ENCODE assay signal across 10 cellular contexts in the genomic region with DNA sequence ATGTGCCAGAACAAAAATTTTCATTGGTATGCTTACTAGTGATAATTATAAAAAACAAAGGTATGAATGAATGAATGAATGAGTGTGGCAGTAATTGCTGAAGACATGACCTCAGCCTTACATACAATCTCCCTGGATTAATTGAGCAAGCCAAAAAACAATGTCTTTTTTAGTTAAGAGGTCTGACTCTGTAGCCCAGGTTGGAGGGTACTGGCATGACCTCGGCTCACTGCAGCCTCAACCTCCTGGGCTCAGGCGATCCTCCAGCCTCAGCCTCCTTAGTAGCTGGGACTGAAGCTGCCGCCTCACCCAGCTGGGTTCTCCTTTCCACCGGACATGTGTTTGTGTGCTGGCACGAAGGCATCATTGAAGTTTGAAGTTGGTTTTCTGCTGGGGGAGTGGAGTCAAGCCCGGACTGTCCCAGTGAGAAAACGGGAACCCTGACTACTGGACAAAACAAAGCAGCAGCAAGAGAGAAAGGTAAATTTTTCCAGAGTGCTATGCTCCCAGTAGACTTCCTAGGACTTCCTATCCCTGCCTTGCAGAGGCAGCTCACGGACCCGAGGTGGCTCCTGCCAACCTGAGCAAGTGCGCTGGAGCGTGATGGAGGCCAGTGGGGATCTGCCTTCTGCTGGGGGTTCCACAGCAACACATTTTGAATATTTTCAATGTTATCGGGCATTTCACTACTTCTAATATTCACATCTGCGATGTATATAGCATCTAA. TPM values are rescaled to one million over a fixed set of nuclear protein-coding genes. Genes with fewer than 3 reads are reported as not detected.
DNase-seq lines count a peak whose midpoint lies in the region; ATAC-seq, FAIRE-seq and TF ChIP-seq lines count a peak whose summit lies in the region.
"Had no signal": no experiment of that assay in that cellular context is flagged by ENCODE, and none has a peak within 500 bp of the region (broad histone marks: within the 10 kb centered on the region; RNA-seq: fewer than 3 reads in every experiment).

No MANE protein-coding gene starts in this region.

- FAIRE-seq in K562 (lab: Jason Lieb, UNC): no peak
- FAIRE-seq: GM18507 had no signal

- TF ChIP-seq RAD21 in K562 (CRISPR knock-in tag; conservative IDR thresholded peaks at IDR 0.05 in 1 of 2, IDR thresholded peaks at IDR 0.05 in 1 of 2): no peak

- H3K27me3 Mint-ChIP-seq in Calu3 (ENCODE audit: unreplicated experiment) (peaks cover 25% of the 10 kb centered on the region), nephron progenitor cell (ENCODE audit: low read depth, poor library complexity) (peaks cover 37% of the 10 kb centered on the region)

- no peak overlapping the region for H3K9ac ChIP-seq in HUES64 (ENCODE audit: low read depth, low read length)
- H3K9ac ChIP-seq in K562 (ENCODE audit: insufficient read depth in 1 of 2, low read depth in 2 of 2, low read length in 2 of 2): peak overlapping the region; percentile 25 to 46; a peak in 1 of 4 replicates

- H3K9me3 ChIP-seq in HUES64 (ENCODE audit: insufficient read depth, low read depth, low read length) (no peaks in the 10 kb centered on the region), K562 (replicated peaks; ENCODE audit: control insufficient read depth, insufficient read depth, low read depth, low read length) (no peaks in the 10 kb centered on the region), vagina (no peaks in the 10 kb centered on the region)

- DNase-seq in Calu3 (no peak), K562 (ENCODE audit: extremely low read depth in 1 of 4, low spot score in 3 of 4) (no peak), nephron progenitor cell (no peak), SKM-1 treated with dmso at 0.1 percent for 144 hours (lab: John Stamatoyannopoulos, UW; ENCODE audit: unreplicated experiment) (no peak), GDM1 (lab: John Stamatoyannopoulos, UW) (no peak), midbrain (lab: John Stamatoyannopoulos, UW) (no peak), vagina (ENCODE audit: extremely low spot score in 2 of 2) (no peak)

- H4K20me1 ChIP-seq in K562 (replicated peaks; ENCODE audit: control insufficient read depth, insufficient read depth, low read length): no peaks in the 10 kb centered on the region

- H3K4me1 ChIP-seq in HUES64 (ENCODE audit: insufficient read depth, low read length) (peaks cover 7% of the 10 kb centered on the region), K562 (replicated peaks in 1 of 2; ENCODE audit: control insufficient read depth in 2 of 2, insufficient read depth in 2 of 2, low read length in 2 of 2) (peaks cover 32 to 51% of the 10 kb centered on the region in 2 experiments), vagina (peaks cover 16% of the 10 kb centered on the region)

- 83% methylated on average over 13 of the region's 13 CpGs for WGBS in HUES64
- WGBS in K562 (ENCODE audit: insufficient coverage, low coverage, missing lambda C conversion rate): 54% methylated on average over 13 of the region's 13 CpGs

- in situ Hi-C loops in K562 (cut with MboI): loop anchor here (5.0 to 25.0 kb wide), 3 partner anchors 154 to 1176 kb away; partner anchors contain the start of genes MZT2B and SMPD4

- H3K36me3 ChIP-seq in HUES64 (ENCODE audit: insufficient read depth, low read length): peaks cover 22% of the 10 kb centered on the region
- H3K36me3 ChIP-seq in K562 (ENCODE audit: control insufficient read depth, insufficient read depth, low read length): peaks cover 20% of the 10 kb centered on the region
- H3K36me3 ChIP-seq in vagina: peaks cover 0 to 17% of the 10 kb centered on the region in 2 donors

- CTCF ChIA-PET in Calu3 (lab: Charles Lee): interaction anchor here (1.3 kb wide), 1 partner anchor 48 kb away, joined by 5 read pairs; no protein-coding TSS in a partner anchor
- CTCF ChIA-PET in K562 (lab: Yijun Ruan, JAX; ENCODE audit: low intra/inter-chr PET ratio): interaction anchor here (0.5 to 0.6 kb wide), 2 partner anchors 156 to 180 kb away, joined by 3 to 4 read pairs; no protein-coding TSS in a partner anchor

- H2AFZ ChIP-seq in K562 (ENCODE audit: low read depth, low read length): peak overlapping the region; percentile 83

- H3K4me1 Mint-ChIP-seq in Calu3 (ENCODE audit: low read depth, unreplicated experiment): peaks cover 14% of the 10 kb centered on the region
- peaks cover 19% of the 10 kb centered on the region for H3K4me1 Mint-ChIP-seq in nephron progenitor cell

- H3K9me1 ChIP-seq in K562 (ENCODE audit: control insufficient read depth, insufficient read depth, low read length): no peaks in the 10 kb centered on the region

- peaks cover 16% of the 10 kb centered on the region for H3K79me2 ChIP-seq in K562 (ENCODE audit: control insufficient read depth, insufficient read depth, low read length)

- BruUV-seq in Calu3 (replicated peaks; lab: Mats Ljungman, UMichigan) (no TSS peak), K562 (replicated peaks; lab: Mats Ljungman, UMichigan) (no TSS peak)

- ATAC-seq in K562: no peak

- no peak overlapping the region for H3K4me3 Mint-ChIP-seq in Calu3 (ENCODE audit: low read depth, unreplicated experiment)
- peak overlapping the region; percentile 89 for H3K4me3 Mint-ChIP-seq in nephron progenitor cell

- intact Hi-C loops in Calu3 (cut with micrococcal nuclease; ENCODE audit: unreplicated experiment) (no loop called here), K562 (cut with micrococcal nuclease) (no loop called here), vagina (cut with DNase I) (no loop called here)

- TF ChIP-seq CTCF in Calu3 (IDR thresholded peaks at IDR 0.05; ENCODE audit: unreplicated experiment) (no peak), K562 (IDR thresholded peaks at IDR 0.05 in 2 of 3, conservative IDR thresholded peaks at IDR 0.05 in 1 of 3; ENCODE audit: insufficient read depth in 2 of 3, low read depth in 1 of 3, low read length in 3 of 3) (no peak), nephron progenitor cell (IDR thresholded peaks at IDR 0.05) (no peak), vagina (IDR thresholded peaks at IDR 0.05) (no peak)

- H3K4me3 ChIP-seq in HUES64 (ENCODE audit: low read length) (peak overlapping the region; percentile 80), K562 (peak overlapping the region; percentile 19; the same call in 1 of the 2 replicates), vagina (no peak overlapping the region)

- H3K27ac Mint-ChIP-seq in Calu3 (ENCODE audit: unreplicated experiment) (peak overlapping the region; percentile 95), nephron progenitor cell (no peak overlapping the region)

- no peak for TF ChIP-seq EP300 in K562 (IDR thresholded peaks at IDR 0.05; ENCODE audit: low read length)

- POLR2A ChIA-PET in K562 (lab: Yijun Ruan, JAX): interaction anchor here (0.7 to 1.8 kb wide), 3 partner anchors 18 to 155 kb away, joined by 3 to 7 read pairs (median 3); partner anchors contain the start of genes PTPN18 and SMPD4

- H3K27me3 ChIP-seq in HUES64 (ENCODE audit: insufficient read depth, low read length) (peaks cover 4% of the 10 kb centered on the region), K562 (ENCODE audit: control insufficient read depth in 2 of 2, insufficient read depth in 2 of 2, low read length in 2 of 2) (no peaks in the 10 kb centered on the region), vagina (no peaks in the 10 kb centered on the region)

- peak overlapping the region; percentile 77 for H3K4me2 ChIP-seq in K562 (ENCODE audit: insufficient read depth, low read length)

- no peaks in the 10 kb centered on the region for H3K9me3 Mint-ChIP-seq in Calu3 (ENCODE audit: low read depth, unreplicated experiment)
- H3K9me3 Mint-ChIP-seq in nephron progenitor cell: peaks cover 14% of the 10 kb centered on the region
- H3K9me3 Mint-ChIP-seq: activated T-cell treated with anti-CD3 and anti-CD28 coated beads, Interleukin-2, amount 50 U/mL, for 72 hours had no signal

- no peak overlapping the region for H3K27ac ChIP-seq in HUES64 (ENCODE audit: low read depth, low read length)
- no peak overlapping the region for H3K27ac ChIP-seq in K562 (ENCODE audit: extremely low read depth, low read depth, low read length)
- H3K27ac ChIP-seq in vagina: no peak overlapping the region

- TF ChIP-seq POLR2A in K562 (conservative IDR thresholded peaks at IDR 0.05): no peak
- TF ChIP-seq POLR2A in vagina (IDR thresholded peaks at IDR 0.05): no peak

- H3K36me3 Mint-ChIP-seq in Calu3 (ENCODE audit: insufficient read depth, unreplicated experiment) (peaks cover 32% of the 10 kb centered on the region), nephron progenitor cell (ENCODE audit: low read depth) (peaks cover 26% of the 10 kb centered on the region)

RNA-seq across cellular contexts. Expression of gene IMP4, which starts 6.4 kb away (rescaled TPM):
- total RNA-seq in Calu3 (2022) (79.6 and 89.4 TPM in 2 replicates), K562 (2014; rRNA removed) (187 and 239 TPM in 2 replicates), K562 (2014; rRNA removed; fragmentation: Illumina TruSeq; extraction: Trizol) (42.1 and 52.9 TPM in 2 replicates), K562 (2015; rRNA removed; fragmentation: Illumina TruSeq; extraction: Trizol) (97.8 and 103 TPM in 2 replicates), K562 (2021) (164 and 167 TPM in 2 replicates), vagina (88.4 TPM)
- 70.9 TPM for polyA plus RNA-seq in HUES64 (2013, experiment 1 of 2)
- polyA plus RNA-seq in HUES64 (2013, experiment 2 of 2): 74.4 TPM
- 74.0 and 256 TPM in 2 replicates for total RNA-seq in K562 (2011; cell fraction: chromatin; rRNA removed; ENCODE audit: low replicate concordance)
- 209 and 220 TPM in 2 replicates for total RNA-seq in K562 (2011; cell fraction: nucleolus; rRNA removed)
- 139 and 147 TPM in 2 replicates for total RNA-seq in K562 (2011; cell fraction: nucleoplasm; rRNA removed)
- polyA plus RNA-seq in K562 (2011; rRNA removed) (127 and 158 TPM in 2 replicates), K562 (2014; fragmentation: Illumina TruSeq; extraction: Trizol) (100.0 and 155 TPM in 2 replicates), K562 (2014; fragmentation: Nextera tagmentation; extraction: Ambion mirVana) (10 to 100 TPM; 35.4 to 53.3 TPM), K562 (2014; rRNA removed) (209 and 231 TPM in 2 replicates)
- 271 and 517 TPM in 2 replicates for polyA plus RNA-seq in K562 (2011; cell fraction: cytosol; rRNA removed)
- polyA plus RNA-seq in K562 (2011; cell fraction: nucleus; rRNA removed): 407 and 557 TPM in 2 replicates
- 134 and 149 TPM in 2 replicates for polyA plus RNA-seq in K562 (2012)
- 51.7 and 70.1 TPM in 2 replicates for polyA minus RNA-seq in K562 (2011; rRNA and poly(A)+ RNA removed)
- 78.1 and 83.2 TPM in 2 replicates for polyA minus RNA-seq in K562 (2011; cell fraction: cytosol; rRNA and poly(A)+ RNA removed)
- polyA minus RNA-seq in K562 (2011; cell fraction: nucleus; rRNA and poly(A)+ RNA removed): 115 and 121 TPM in 2 replicates

RNA-seq across cellular contexts. Expression of gene PTPN18, which starts 19.5 kb away (rescaled TPM):
- total RNA-seq in Calu3 (2022) (62.9 and 66.0 TPM in 2 replicates), K562 (2014; rRNA removed) (49.6 and 57.0 TPM in 2 replicates), K562 (2014; rRNA removed; fragmentation: Illumina TruSeq; extraction: Trizol) (36.9 and 37.6 TPM in 2 replicates), K562 (2015; rRNA removed; fragmentation: Illumina TruSeq; extraction: Trizol) (35.2 and 38.5 TPM in 2 replicates), K562 (2021) (64.0 and 64.4 TPM in 2 replicates), vagina (26.0 TPM)
- polyA plus RNA-seq in HUES64 (2013, experiment 1 of 2): 5.7 TPM
- polyA plus RNA-seq in HUES64 (2013, experiment 2 of 2): 9.7 TPM
- 213 and 354 TPM in 2 replicates for total RNA-seq in K562 (2011; cell fraction: chromatin; rRNA removed; ENCODE audit: low replicate concordance)
- total RNA-seq in K562 (2011; cell fraction: nucleolus; rRNA removed): 191 TPM in 2 replicates
- 220 and 291 TPM in 2 replicates for total RNA-seq in K562 (2011; cell fraction: nucleoplasm; rRNA removed)
- polyA plus RNA-seq in K562 (2011; rRNA removed) (51.0 and 58.7 TPM in 2 replicates), K562 (2014; fragmentation: Illumina TruSeq; extraction: Trizol) (79.5 and 90.7 TPM in 2 replicates), K562 (2014; fragmentation: Nextera tagmentation; extraction: Ambion mirVana) (10 to 100 TPM; 11.6 to 19.3 TPM), K562 (2014; rRNA removed) (67.4 and 76.7 TPM in 2 replicates)
- 53.2 and 74.2 TPM in 2 replicates for polyA plus RNA-seq in K562 (2011; cell fraction: cytosol; rRNA removed)
- polyA plus RNA-seq in K562 (2011; cell fraction: nucleus; rRNA removed): 140 and 232 TPM in 2 replicates
- polyA plus RNA-seq in K562 (2012): 44.4 and 61.5 TPM in 2 replicates
- 42.3 and 45.7 TPM in 2 replicates for polyA minus RNA-seq in K562 (2011; rRNA and poly(A)+ RNA removed)
- 31.4 and 33.8 TPM in 2 replicates for polyA minus RNA-seq in K562 (2011; cell fraction: cytosol; rRNA and poly(A)+ RNA removed)
- polyA minus RNA-seq in K562 (2011; cell fraction: nucleus; rRNA and poly(A)+ RNA removed): 74.3 and 76.3 TPM in 2 replicates

Comparison
In these comparisons a context has a peak if more than half of its experiments do, and no peak if none do; other contexts are left out.
1. H3K4me3 ChIP-seq: peak in HUES64 (single experiment) and K562 (single experiment); none in vagina (0 of 2).